In the genomic region with DNA sequence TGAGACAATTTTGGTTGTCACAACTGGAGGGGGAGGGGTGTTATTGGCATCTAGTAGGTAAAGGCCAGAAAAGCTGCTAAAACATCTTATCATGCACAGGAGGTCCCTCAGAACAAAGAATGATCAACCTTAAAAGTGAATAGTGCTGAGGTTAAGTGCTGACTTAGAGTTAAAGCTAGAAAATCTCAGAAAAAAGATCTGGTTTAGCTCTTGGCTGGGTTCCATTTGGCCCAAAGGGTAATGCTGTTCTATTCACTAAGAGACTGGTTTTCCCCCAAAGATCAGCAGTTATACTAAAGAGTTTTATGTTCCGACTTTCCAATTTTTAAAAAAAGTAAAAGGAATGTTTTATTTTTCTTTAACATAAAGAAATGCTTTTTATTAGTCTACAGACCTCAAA, we compare ENCODE assay signal across 1 cellular context.
TF ChIP-seq lines count a peak whose summit lies in the region.

No MANE protein-coding gene starts in this region.

TF ChIP-seq in H1, 55 proteins besides CTCF, POLR2A, EP300 and RAD21:
- TF ChIP-seq EGR1 (IDR thresholded peaks at IDR 0.05; ENCODE audit: borderline replicate concordance, low read depth, low read length) (no peak), POLR2AphosphoS5 (IDR thresholded peaks at IDR 0.05; ENCODE audit: low read depth, low read length) (no peak), SIRT6 (IDR thresholded peaks at IDR 0.05; ENCODE audit: low read length) (no peak), CEBPB (IDR thresholded peaks at IDR 0.05; ENCODE audit: low read depth, low read length) (no peak), TAF1 (IDR thresholded peaks at IDR 0.05; ENCODE audit: low read depth, low read length) (no peak), SIX5 (IDR thresholded peaks at IDR 0.05; ENCODE audit: low read depth, low read length) (no peak), CBX8 (IDR thresholded peaks at IDR 0.05; ENCODE audit: borderline replicate concordance, low read depth, low read length) (no peak), SRF (IDR thresholded peaks at IDR 0.05; ENCODE audit: low read depth, low read length) (no peak), JUND (IDR thresholded peaks at IDR 0.05; ENCODE audit: low read length) (no peak), SAP30 (IDR thresholded peaks at IDR 0.05; ENCODE audit: insufficient read depth, insufficient replicate concordance, low read length) (no peak), POU5F1 (IDR thresholded peaks at IDR 0.05; ENCODE audit: low read depth, low read length) (no peak), JUN (IDR thresholded peaks at IDR 0.05; ENCODE audit: low read depth, low read length) (no peak), BCL11A (IDR thresholded peaks at IDR 0.05; ENCODE audit: low read depth in 2 of 2, low read length in 2 of 2) (no peak), EZH2 (IDR thresholded peaks at IDR 0.05; ENCODE audit: low read depth, low read length, severe bottlenecking) (no peak), TCF12 (IDR thresholded peaks at IDR 0.05; ENCODE audit: low read depth, low read length) (no peak)
- TF ChIP-seq, protein P1, sequence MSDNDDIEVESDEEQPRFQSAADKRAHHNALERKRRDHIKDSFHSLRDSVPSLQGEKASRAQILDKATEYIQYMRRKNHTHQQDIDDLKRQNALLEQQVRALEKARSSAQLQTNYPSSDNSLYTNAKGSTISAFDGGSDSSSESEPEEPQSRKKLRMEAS (IDR thresholded peaks at IDR 0.05) = no peak
